Comparison of ENCODE assay signal across 18 cellular contexts in genomic region chr3:152646004-152646403, GRCh38.
"Had no signal": no experiment of that assay in that cellular context is flagged by ENCODE, and none has a peak within 500 bp of the region (broad histone marks: within the 10 kb centered on the region; RNA-seq: fewer than 3 reads in every experiment).

No MANE protein-coding gene starts in this region.

- DNase-seq: activated CD4-positive, alpha-beta T cell treated with anti-CD3 and anti-CD28 coated beads, Interleukin-2, amount 50 U/mL, for 1 hour; activated CD8-positive, alpha-beta T cell treated with anti-CD3 and anti-CD28 coated beads for 36 hours; activated naive CD8-positive, alpha-beta T cell treated with anti-CD3 and anti-CD28 coated beads, Interleukin-2, amount 50 U/mL, for 24 hours; activated T-cell treated with anti-CD3 and anti-CD28 coated beads, Interleukin-2, amount 50 U/mL, for 4 hours; amygdala; central memory CD4-positive, alpha-beta T cell; effector CD4-positive, alpha-beta T cell; left ventricle myocardium superior; mammary epithelial cell; naive thymus-derived CD4-positive, alpha-beta T cell; nucleus accumbens; pancreas; psoas muscle; stimulated activated naive CD4-positive, alpha-beta T cell; T-helper 2 cell had no signal

- H3K36me3 ChIP-seq: breast epithelium, pancreas, tibial nerve had no signal

- ATAC-seq: activated CD8-positive, alpha-beta T cell treated with anti-CD3 and anti-CD28 coated beads for 36 hours; activated naive CD8-positive, alpha-beta T cell treated with anti-CD3 and anti-CD28 coated beads, Interleukin-2, amount 50 U/mL, for 24 hours; activated T-cell treated with anti-CD3 and anti-CD28 coated beads, Interleukin-2, amount 50 U/mL, for 4 hours; left ventricle myocardium superior; naive thymus-derived CD4-positive, alpha-beta T cell; pancreas; psoas muscle had no signal

- H3K4me3 ChIP-seq: breast epithelium, pancreas, psoas muscle, tibial nerve had no signal

- H3K27ac ChIP-seq: breast epithelium, epithelial cell of prostate, pancreas, psoas muscle, tibial nerve had no signal

- H3K27me3 ChIP-seq: breast epithelium, pancreas, tibial nerve had no signal

- H3K4me1 ChIP-seq: breast epithelium, pancreas, psoas muscle had no signal

- H3K9me3 ChIP-seq: breast epithelium, pancreas, psoas muscle, tibial nerve had no signal
